23 cellular contexts compared by ENCODE assay signal in genomic region chr5:111603446-111603827, GRCh38.
DNase-seq lines count a peak whose midpoint lies in the region; ATAC-seq and TF ChIP-seq lines count a peak whose summit lies in the region.
"Had no signal": no experiment of that assay in that cellular context is flagged by ENCODE, and none has a peak within 500 bp of the region (broad histone marks: within the 10 kb centered on the region; RNA-seq: fewer than 3 reads in every experiment).

No MANE protein-coding gene starts in this region.

- H2BK15ac ChIP-seq in IMR-90 (ENCODE audit: low read depth, low read length) = no peak overlapping the region

- in situ Hi-C loops in ACHN (cut with HindIII; ENCODE audit: low pct_ligation_motif_present, low pct_unique_long_range_greater_than_20kb, low sequenced_read_pairs) (no loop called here), IMR-90 (cut with MboI; ENCODE audit: low sequenced_read_pairs) (no loop called here)

- no peak overlapping the region for H2BK5ac ChIP-seq in IMR-90 (ENCODE audit: low read depth, low read length, poor library complexity, severe bottlenecking)

- H3K27ac ChIP-seq in IMR-90 (ENCODE audit: insufficient read depth, low read length) (no peak overlapping the region), colonic mucosa (no peak overlapping the region)
- H3K27ac ChIP-seq: A549, esophagus muscularis mucosa, GM23248 had no signal

- no peak overlapping the region for H3K14ac ChIP-seq in IMR-90 (replicated peaks; ENCODE audit: low read depth, low read length)

- no peak for TF ChIP-seq RAD21 in IMR-90 (IDR thresholded peaks at IDR 0.05; ENCODE audit: low read length)

- no peak overlapping the region; the same call in 1 of the 2 replicates for H4K91ac ChIP-seq in IMR-90 (ENCODE audit: insufficient read depth, low read depth, low read length)

- 0 out of 2 replicates have a peak overlapping the region, but pooled peaks have one; percentile 23 for H3K23ac ChIP-seq in IMR-90 (ENCODE audit: low read depth, low read length)

- no peak overlapping the region for H2BK20ac ChIP-seq in IMR-90 (ENCODE audit: low read depth, low read length)

- POLR2A ChIA-PET in IMR-90 (lab: Charles Lee; ENCODE audit: unreplicated experiment) = interaction anchor here (0.6 kb wide), 1 partner anchor 132 kb away, joined by 6 read pairs; no protein-coding TSS in a partner anchor

- no peaks in the 10 kb centered on the region for H3K9me1 ChIP-seq in IMR-90 (ENCODE audit: insufficient read depth, low read length)

- CTCF ChIA-PET in IMR-90 (lab: Yijun Ruan, JAX) = no interaction called here

- H4K8ac ChIP-seq in IMR-90 (ENCODE audit: low read depth in 2 of 2, low read length in 2 of 2) = no peak overlapping the region

- TF ChIP-seq CTCF in IMR-90 (conservative IDR thresholded peaks at IDR 0.05; ENCODE audit: low read depth, low read length) (no peak), choroid plexus epithelial cell (conservative IDR thresholded peaks at IDR 0.05; ENCODE audit: low read depth, low read length) (no peak), colonic mucosa (IDR thresholded peaks at IDR 0.05) (no peak)

- H3K79me1 ChIP-seq in IMR-90 (ENCODE audit: low read depth in 1 of 2, low read length in 2 of 2) = no peaks in the 10 kb centered on the region

- ATAC-seq in IMR-90 (ENCODE audit: low read depth) = peak; percentile 46
- ATAC-seq: A549, left ventricle myocardium superior, T-cell had no signal

- H4K5ac ChIP-seq in IMR-90 (ENCODE audit: low read depth, low read length) = no peak overlapping the region

- H2AK5ac ChIP-seq in IMR-90 (ENCODE audit: low read depth, low read length) = no peak overlapping the region

- no peak overlapping the region for H3K4me2 ChIP-seq in IMR-90 (ENCODE audit: low read depth, low read length)
- H3K4me2 ChIP-seq: A549 had no signal

- no TSS peak for BruUV-seq in IMR-90 (replicated peaks; lab: Mats Ljungman, UMichigan)

- dilution Hi-C loops in IMR-90 (cut with HindIII; ENCODE audit: low sequenced_read_pairs, unreplicated experiment) = no loop called here

- no peak overlapping the region for H3K4ac ChIP-seq in IMR-90 (ENCODE audit: low read depth, low read length)

- WGBS in IMR-90 (ENCODE audit: extremely low coverage in 2 of 2, insufficient read length in 1 of 2), 2 experiments = no CpG with 5 or more reads among the region's 2 CpGs

- DNase-seq in ACHN (peak; percentile 80), IMR-90 (peak; percentile 43), choroid plexus epithelial cell (ENCODE audit: low read depth) (peak; percentile 73), kidney tubule cell (ENCODE audit: low spot score) (peak; percentile 94), Kasumi-1 (lab: John Stamatoyannopoulos, UW) (no peak), colonic mucosa (no peak), ecto neural progenitor cell (ENCODE audit: low spot score) (no peak)
- DNase-seq in activated effector memory CD4-positive, alpha-beta T cell treated with anti-CD3 and anti-CD28 coated beads, Interleukin-2, amount 50 U/mL, for 16 hours = no peak
- DNase-seq: activated CD4-positive, alpha-beta T cell treated with anti-CD3 and anti-CD28 coated beads for 1 hour; activated naive CD4-positive, alpha-beta T cell treated with anti-CD3 and anti-CD28 coated beads for 36 hours; activated T-cell treated with anti-CD3 and anti-CD28 coated beads, Interleukin-2, amount 50 U/mL, for 48 hours; C1 segment of cervical spinal cord; cerebellar nuclear complex; effector CD8-positive, alpha-beta T cell; GM23248; KBM-7; left ventricle myocardium superior; NCI-H187; NCI-H748 treated with DMSO at 0.1 percent for 48 hours; nephron progenitor cell; T-cell had no signal

- no peak overlapping the region for H3K18ac ChIP-seq in IMR-90 (ENCODE audit: low read depth, low read length)

- no peak overlapping the region for H2BK120ac ChIP-seq in IMR-90 (ENCODE audit: low read depth, low read length)

- intact Hi-C loops in IMR-90 (cut with micrococcal nuclease) (no loop called here), colonic mucosa (cut with DNase I) (no loop called here)

- H4K20me1 ChIP-seq in IMR-90 (ENCODE audit: insufficient read depth, low read length) = no peaks in the 10 kb centered on the region

- H3K9ac ChIP-seq in IMR-90 (ENCODE audit: low read depth, low read length) (no peak overlapping the region), colonic mucosa (ENCODE audit: low read depth in 2 of 2, low read length in 2 of 2) (no peak overlapping the region)
- H3K9ac ChIP-seq: GM23248 had no signal

- H2AFZ ChIP-seq in IMR-90 (replicated peaks; ENCODE audit: low read length, poor library complexity) = no peak overlapping the region
- H2AFZ ChIP-seq: GM23248 had no signal

- no peaks in the 10 kb centered on the region for H3K9me3 ChIP-seq in IMR-90 (ENCODE audit: control insufficient read depth, insufficient read depth, low read length)
- no peaks in the 10 kb centered on the region for H3K9me3 ChIP-seq in colonic mucosa
- H3K9me3 ChIP-seq: A549, esophagus muscularis mucosa had no signal

- H3K27me3 ChIP-seq in IMR-90 (ENCODE audit: control insufficient read depth, insufficient read depth, low read length) (peaks cover 11% of the 10 kb centered on the region), colonic mucosa (no peaks in the 10 kb centered on the region)
- H3K27me3 ChIP-seq: esophagus muscularis mucosa had no signal

- H2AK9ac ChIP-seq in IMR-90 (replicated peaks; ENCODE audit: low read depth, low read length, poor library complexity) = no peak overlapping the region

- no peak overlapping the region for H3K4me3 ChIP-seq in IMR-90 (ENCODE audit: insufficient read depth, low read depth, low read length)
- H3K4me3 ChIP-seq in choroid plexus epithelial cell (ENCODE audit: low read depth, low read length) = no peak overlapping the region
- H3K4me3 ChIP-seq in colonic mucosa = no peak overlapping the region
- H3K4me3 ChIP-seq: A549, esophagus muscularis mucosa, GM23248 had no signal

- no peak overlapping the region for H3K56ac ChIP-seq in IMR-90 (ENCODE audit: extremely low read depth, insufficient read depth, low read length)

- TF ChIP-seq POLR2A in IMR-90 (IDR thresholded peaks at IDR 0.05; ENCODE audit: low read depth, low read length) = no peak

- H3K4me1 ChIP-seq in IMR-90 (ENCODE audit: control insufficient read depth, insufficient read depth, low read length) = peaks cover 2% of the 10 kb centered on the region; the same call in 1 of the 2 replicates
- no peaks in the 10 kb centered on the region for H3K4me1 ChIP-seq in colonic mucosa
- H3K4me1 ChIP-seq: A549, esophagus muscularis mucosa had no signal

- no peaks in the 10 kb centered on the region for H3K36me3 ChIP-seq in IMR-90 (ENCODE audit: control insufficient read depth, insufficient read depth, low read length)
- no peaks in the 10 kb centered on the region for H3K36me3 ChIP-seq in colonic mucosa
- H3K36me3 ChIP-seq: esophagus muscularis mucosa had no signal

TF ChIP-seq in IMR-90, 13 proteins besides CTCF, POLR2A, EP300 and RAD21:
- no peak for TF ChIP-seq CHD1 (IDR thresholded peaks at IDR 0.05; ENCODE audit: low read depth, low read length)
- TF ChIP-seq MAFK (IDR thresholded peaks at IDR 0.05; ENCODE audit: low read depth, low read length) = peak; percentile 26; the same call in 1 of the 2 replicates
- 0 out of 2 replicates have a peak, but pooled peaks have one; percentile 2 for TF ChIP-seq CEBPB (IDR thresholded peaks at IDR 0.05; ENCODE audit: low read depth, low read length)
- no peak for TF ChIP-seq NFE2L2 (IDR thresholded peaks at IDR 0.05; ENCODE audit: low read depth, low read length)
TF ChIP-seq in IMR-90: peak in this region for 2.

Comparison
In these comparisons a context has a peak if more than half of its experiments do, and no peak if none do; other contexts are left out.
1. DNase-seq: peak in ACHN (single experiment), IMR-90 (single experiment), choroid plexus epithelial cell (single experiment) and kidney tubule cell (single experiment); none in activated effector memory CD4-positive, alpha-beta T cell treated with anti-CD3 and anti-CD28 coated beads, Interleukin-2, amount 50 U/mL, for 16 hours (single experiment), Kasumi-1 (0 of 2), colonic mucosa (single experiment) and ecto neural progenitor cell (single experiment).